ENCODE assay signal across 22 cellular contexts in the genomic region with DNA sequence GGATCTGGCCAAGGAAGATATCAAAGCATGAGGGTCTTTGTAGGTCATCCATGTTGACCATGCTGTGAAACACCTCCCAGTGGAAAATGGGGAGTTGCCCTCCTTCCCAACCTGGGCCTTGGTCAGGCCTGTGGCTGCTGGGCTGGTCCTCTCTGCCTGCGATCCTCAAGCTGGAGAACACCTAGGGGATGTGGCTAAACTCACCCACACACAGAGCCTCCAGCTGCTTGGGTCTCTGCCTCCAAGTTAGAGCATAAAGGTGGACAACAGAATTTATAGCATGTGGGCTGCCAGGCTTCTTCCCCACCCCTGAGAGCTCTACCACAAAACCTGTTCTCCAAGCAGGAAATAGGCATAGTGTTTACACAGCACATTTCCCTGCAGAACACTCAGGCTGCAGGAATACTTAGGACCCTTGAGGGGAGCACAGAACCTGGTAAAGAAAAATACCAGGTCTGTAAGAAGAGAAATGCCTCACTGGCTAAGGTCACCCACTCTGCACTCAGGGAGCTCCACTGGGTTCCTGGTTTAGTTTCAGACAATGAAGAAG. TPM values are rescaled to one million over a fixed set of nuclear protein-coding genes. Genes with fewer than 3 reads are reported as not detected.
"Had no signal": no experiment of that assay in that cellular context is flagged by ENCODE, and none has a peak within 500 bp of the region (broad histone marks: within the 10 kb centered on the region; RNA-seq: fewer than 3 reads in every experiment).

Gene SFTPA2, minus strand, starts transcription at position 248 of the 550 bp plus-strand sequence. CDS start 924 bp downstream, outside the sequence.

- H3K27ac ChIP-seq: gastrocnemius medialis, heart right ventricle, tibial artery, uterus had no signal

- DNase-seq: activated CD4-positive, alpha-beta T cell treated with anti-CD3 and anti-CD28 coated beads for 48 hours; activated CD4-positive, CD25-positive, alpha-beta regulatory T cell; activated CD8-positive, alpha-beta T cell treated with anti-CD3 and anti-CD28 coated beads for 36 hours; activated naive CD4-positive, alpha-beta T cell treated with Interleukin-2 at 50 U/mL for 16 hours; activated naive CD8-positive, alpha-beta T cell treated with anti-CD3 and anti-CD28 coated beads, Interleukin-2, amount 10 ng/mL, durations not matched to agents 7 days and 5 days; activated T-cell treated with anti-CD3 and anti-CD28 coated beads, Interleukin-2, amount 50 U/mL, for 24 hours; amygdala; endodermal cell; gastrocnemius medialis; heart right ventricle; nucleus accumbens; stimulated activated CD4-positive, alpha-beta T cell treated with anti-CD3 and anti-CD28 coated beads, Interleukin-12 subunit alpha, Interleukin-12 subunit beta, amount 100 ng/mL, for 4 hours; stimulated activated CD4-positive, alpha-beta T cell treated with anti-CD3 and anti-CD28 coated beads, Interleukin-1b, Interleukin-23, amount 100 ng/mL, for 48 hours; stimulated activated naive CD4-positive, alpha-beta T cell treated with Interleukin-2 at 50 U/mL for 16 hours; tibial artery; uterus had no signal

- ATAC-seq: activated CD8-positive, alpha-beta T cell treated with anti-CD3 and anti-CD28 coated beads for 36 hours; gastrocnemius medialis; heart right ventricle had no signal

- H3K36me3 ChIP-seq: gastrocnemius medialis, heart right ventricle, tibial artery, uterus had no signal

- H3K27me3 ChIP-seq: gastrocnemius medialis, tibial artery, uterus had no signal

- H3K4me3 ChIP-seq: dorsolateral prefrontal cortex, gastrocnemius medialis, heart right ventricle, tibial artery, uterus had no signal

- H3K4me1 ChIP-seq: gastrocnemius medialis, uterus had no signal

- H3K9me3 ChIP-seq: gastrocnemius medialis, heart right ventricle, tibial artery, uterus had no signal

RNA-seq across cellular contexts. Expression of gene SFTPA2, which starts in this region (rescaled TPM):
- total RNA-seq: activated CD8-positive, alpha-beta T cell treated with anti-CD3 and anti-CD28 coated beads for 36 hours; activated naive CD8-positive, alpha-beta T cell treated with anti-CD3 and anti-CD28 coated beads, Interleukin-2, amount 10 ng/mL, durations not matched to agents 7 days and 5 days; activated T-helper 2 cell treated with anti-CD3 and anti-CD28 coated beads, Interferon-gamma antibody, Interleukin-2, Interleukin-4, amounts not matched to agents 10 μg/mL and 5 μg/mL and 100 μg/mL, durations not matched to agents 14 hours and 24 hours and 36 hours; endodermal cell; epithelial cell of proximal tubule; gastrocnemius medialis; lower leg skin; subcutaneous adipose tissue; T-helper 2 cell treated with Interferon-gamma antibody and Interleukin-4, amounts not matched to agents 100 ng/mL and 5 ng/mL, for 36 hours had no signal
